In the genomic region with DNA sequence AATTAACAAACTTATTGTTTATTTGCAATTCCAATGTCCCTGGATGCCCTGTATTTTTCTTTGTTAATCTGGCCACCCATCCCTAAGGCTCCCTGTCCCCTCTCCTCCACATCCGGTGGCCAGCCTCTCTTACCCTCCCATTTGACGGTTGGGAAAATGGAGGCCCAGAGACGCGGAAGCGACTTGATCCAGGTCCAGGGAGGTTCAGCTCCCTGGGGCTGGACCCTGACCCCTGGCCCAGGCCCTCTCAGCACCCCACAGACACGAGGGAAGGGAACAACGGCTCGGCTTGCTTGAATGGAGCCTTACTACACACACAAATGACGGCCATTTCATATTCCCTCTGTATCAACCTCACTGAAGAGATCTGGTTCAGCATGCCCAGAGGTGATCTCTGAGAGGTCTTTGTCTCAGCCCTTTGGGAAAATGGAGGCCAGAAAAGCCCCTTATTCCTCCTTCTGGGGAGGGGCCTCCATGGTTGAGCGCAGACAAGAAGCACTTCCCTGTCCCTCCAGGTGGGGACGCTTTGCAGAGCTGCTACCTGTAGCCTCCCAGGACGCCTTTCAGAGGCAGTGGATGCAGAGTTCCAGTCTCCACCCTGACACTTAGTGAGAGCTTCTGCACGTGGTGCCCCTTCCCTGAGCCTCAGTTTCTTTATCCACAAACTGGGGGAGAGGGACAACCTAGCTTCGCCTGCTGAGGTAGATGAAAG, we compare ENCODE assay signal across 23 cellular contexts.
DNase-seq lines count a peak whose midpoint lies in the region; ATAC-seq and TF ChIP-seq lines count a peak whose summit lies in the region.
"Had no signal": no experiment of that assay in that cellular context is flagged by ENCODE, and none has a peak within 500 bp of the region (broad histone marks: within the 10 kb centered on the region; RNA-seq: fewer than 3 reads in every experiment).

No MANE protein-coding gene starts in this region.

- no peak overlapping the region for H3K4me2 ChIP-seq in HCT116 (ENCODE audit: low read length)
- no peak overlapping the region for H3K4me2 ChIP-seq in mesendoderm (ENCODE audit: low read length)

- no peak overlapping the region for H4K5ac ChIP-seq in mesendoderm (ENCODE audit: low read length)

- H2BK5ac ChIP-seq in mesendoderm (ENCODE audit: low read length), result no peak overlapping the region

- no peaks in the 10 kb centered on the region for H3K9me3 ChIP-seq in HCT116 (ENCODE audit: control insufficient read depth in 1 of 2, insufficient read depth in 1 of 2, low read depth in 1 of 2, low read length in 2 of 2)
- no peaks in the 10 kb centered on the region for H3K9me3 ChIP-seq in endodermal cell (ENCODE audit: control insufficient read depth, low read length)
- H3K9me3 ChIP-seq: BE2C, SJSA1 had no signal

- H3K9me3 Mint-ChIP-seq in endodermal cell, result no peaks in the 10 kb centered on the region
- H3K9me3 Mint-ChIP-seq: CD4-positive, CD25-positive, alpha-beta regulatory T cell; HFFc6 had no signal

- ATAC-seq in HCT116 (peak; percentile 45), omental fat pad (ENCODE audit: low FRiP score) (no peak), GM19455 (IDR thresholded peaks at IDR 0.05; ENCODE audit: unreplicated experiment) (no peak)
- ATAC-seq: GM12878 had no signal

- no peak overlapping the region for H3K18ac ChIP-seq in mesendoderm (ENCODE audit: low read length)

- no peaks in the 10 kb centered on the region for H3K36me3 ChIP-seq in HCT116 (ENCODE audit: control insufficient read depth in 1 of 2, insufficient read depth in 2 of 2, low read length in 2 of 2)
- no peaks in the 10 kb centered on the region for H3K36me3 ChIP-seq in endodermal cell (ENCODE audit: control insufficient read depth, insufficient read depth, low read length)
- no peaks in the 10 kb centered on the region for H3K36me3 ChIP-seq in mesendoderm (ENCODE audit: control insufficient read depth, insufficient read depth, low read length)
- H3K36me3 ChIP-seq: BE2C, SJSA1 had no signal

- POLR2A ChIA-PET in HCT116 (lab: Charles Lee), result no interaction called here

- 87 to 91% methylated on average over 9 to 14 of the region's 14 CpGs for WGBS in endodermal cell (ENCODE audit: insufficient coverage in 1 of 2, insufficient read length in 1 of 2), 2 experiments
- no CpG with 5 or more reads among the region's 14 CpGs for WGBS in mesendoderm (ENCODE audit: extremely low coverage, insufficient coverage, low lambda C conversion rate)

- H3K27me3 ChIP-seq in HCT116 (ENCODE audit: insufficient read depth, low read length), result peaks cover 3% of the 10 kb centered on the region; the same call in 1 of the 2 replicates
- H3K27me3 ChIP-seq in endodermal cell (ENCODE audit: control insufficient read depth, insufficient read depth, low read length, poor library complexity, severe bottlenecking), result no peaks in the 10 kb centered on the region
- no peaks in the 10 kb centered on the region for H3K27me3 ChIP-seq in mesendoderm (ENCODE audit: insufficient read depth, low read length, poor library complexity)
- H3K27me3 ChIP-seq: BE2C, SJSA1 had no signal

- no TSS peak for BruUV-seq in HCT116 (replicated peaks; lab: Mats Ljungman, UMichigan)

- H3K27me3 Mint-ChIP-seq in endodermal cell (ENCODE audit: insufficient read depth), result no peaks in the 10 kb centered on the region

- H3K23ac ChIP-seq in mesendoderm (ENCODE audit: low read length), result no peak overlapping the region

- RAD21 ChIA-PET in HCT116 (lab: Charles Lee; ENCODE audit: low non-redundant PET in 1 of 2, low total read pairs in 2 of 2, uncharacterized antibody in 2 of 2, unreplicated experiment in 2 of 2), result no interaction called here

- CTCF ChIA-PET in HCT116 (lab: Charles Lee), result interaction anchor here (1.2 kb wide), 1 partner anchor 281 kb away, joined by 3 read pairs; no protein-coding TSS in a partner anchor

- no peak overlapping the region for H3K27ac Mint-ChIP-seq in endodermal cell
- H3K27ac Mint-ChIP-seq: CD4-positive, CD25-positive, alpha-beta regulatory T cell; HFFc6 had no signal

- H3K4me3 ChIP-seq in HCT116 (replicated peaks in 1 of 2; ENCODE audit: low read depth in 1 of 2, low read length in 2 of 2), result no peak overlapping the region
- H3K4me3 ChIP-seq in endodermal cell (ENCODE audit: low read length), result no peak overlapping the region
- H3K4me3 ChIP-seq in mesendoderm (ENCODE audit: low read length), result no peak overlapping the region
- H3K4me3 ChIP-seq: GM12878, SJSA1 had no signal

- H3K4ac ChIP-seq in mesendoderm (ENCODE audit: low read depth, low read length), result no peak overlapping the region

- TF ChIP-seq POLR2A in HCT116 (IDR thresholded peaks at IDR 0.05; ENCODE audit: borderline replicate concordance, extremely low read depth, insufficient read depth, insufficient read length), result no peak

- no peak overlapping the region for H2BK120ac ChIP-seq in mesendoderm (ENCODE audit: low read depth, low read length)

- no peak overlapping the region for H2BK15ac ChIP-seq in mesendoderm (replicated peaks; ENCODE audit: low read depth)

- no peaks in the 10 kb centered on the region for H3K79me2 ChIP-seq in HCT116 (ENCODE audit: insufficient read depth, low read length)
- no peaks in the 10 kb centered on the region for H3K79me2 ChIP-seq in mesendoderm (ENCODE audit: control insufficient read depth, insufficient read depth, low read length)

- H3K4me1 ChIP-seq in HCT116 (ENCODE audit: control insufficient read depth in 1 of 2, insufficient read depth in 2 of 2, low read length in 2 of 2) (no peaks in the 10 kb centered on the region), endodermal cell (ENCODE audit: control insufficient read depth, insufficient read depth, low read length) (no peaks in the 10 kb centered on the region), mesendoderm (ENCODE audit: control insufficient read depth, low read depth, low read length) (no peaks in the 10 kb centered on the region)
- H3K4me1 ChIP-seq: BE2C, SJSA1 had no signal

- no peaks in the 10 kb centered on the region for H3K79me1 ChIP-seq in mesendoderm (ENCODE audit: low read length)

- no peak overlapping the region for H3K27ac ChIP-seq in HCT116 (ENCODE audit: low read depth, low read length)
- H3K27ac ChIP-seq in endodermal cell (ENCODE audit: low read depth, low read length), result no peak overlapping the region
- H3K27ac ChIP-seq in mesendoderm (ENCODE audit: low read depth, low read length), result no peak overlapping the region
- H3K27ac ChIP-seq: SJSA1 had no signal

- no peaks in the 10 kb centered on the region for H3K36me3 Mint-ChIP-seq in endodermal cell (ENCODE audit: low read depth)
- H3K36me3 Mint-ChIP-seq: CD4-positive, CD25-positive, alpha-beta regulatory T cell had no signal

- no peak overlapping the region for H3K56ac ChIP-seq in mesendoderm (ENCODE audit: low read length)

- no peak overlapping the region for H2AK5ac ChIP-seq in mesendoderm (ENCODE audit: low read length)

- TF ChIP-seq CTCF in GM12872 (IDR thresholded peaks at IDR 0.05; ENCODE audit: insufficient read depth, low read depth, low read length) (0 out of 3 replicates have a peak, but pooled peaks have one; percentile 33), HCT116 (IDR thresholded peaks at IDR 0.05 in 2 of 3, conservative IDR thresholded peaks at IDR 0.05 in 1 of 3; ENCODE audit: borderline replicate concordance in 1 of 3, insufficient read depth in 1 of 3, low read depth in 2 of 3, low read length in 2 of 3) (no peak; a peak in 1 of 6 replicates), endodermal cell (conservative IDR thresholded peaks at IDR 0.05) (peak; percentile 55), omental fat pad (IDR thresholded peaks at IDR 0.05) (no peak)

- H3K9ac ChIP-seq in HCT116 (ENCODE audit: low read length) (no peak overlapping the region), endodermal cell (ENCODE audit: extremely low read depth, low read length, poor library complexity, severe bottlenecking) (no peak overlapping the region), mesendoderm (ENCODE audit: low read length) (no peak overlapping the region)

- no peaks in the 10 kb centered on the region for H4K20me1 ChIP-seq in HCT116 (ENCODE audit: insufficient read depth)

- no peak overlapping the region for H3K4me3 Mint-ChIP-seq in endodermal cell
- H3K4me3 Mint-ChIP-seq: CD4-positive, CD25-positive, alpha-beta regulatory T cell; HFFc6 had no signal

- H3K4me1 Mint-ChIP-seq in endodermal cell, result no peaks in the 10 kb centered on the region

- no peak overlapping the region for H2AFZ ChIP-seq in HCT116 (ENCODE audit: low read depth, low read length, poor library complexity, severe bottlenecking)

- TF ChIP-seq RAD21 in HCT116 (IDR thresholded peaks at IDR 0.05; ENCODE audit: low read depth), result no peak

- no peak for DNase-seq in HCT116 (ENCODE audit: low read depth, low spot score)
- peak; percentile 70 for DNase-seq in endodermal cell
- peak; percentile 14 for DNase-seq in mesendoderm
- no peak for DNase-seq in omental fat pad (ENCODE audit: low spot score)
- DNase-seq in SKM-1 treated with dmso at 0.1 percent for 144 hours (lab: John Stamatoyannopoulos, UW; ENCODE audit: unreplicated experiment), result no peak
- no peak for DNase-seq in activated CD4-positive, alpha-beta T cell treated with anti-CD3 and anti-CD28 coated beads, Interleukin-2, amount 50 U/mL, for 4 hours
- DNase-seq: ACHN; BE2C; CD4-positive, CD25-positive, alpha-beta regulatory T cell; HFFc6; KBM-7; MV-4-11; NCI-H1105; NCI-H1436 treated with DMSO at 0.1 percent for 48 hours; NCI-H187 treated with DMSO at 0.1 percent for 48 hours; NCI-H2107; NCI-H82; Right ventricle myocardium superior; RPMI8226 had no signal

- no peaks in the 10 kb centered on the region for H3K9me2 ChIP-seq in HCT116 (ENCODE audit: insufficient read depth)

- intact Hi-C loops in HCT116 (cut with micrococcal nuclease), result loop anchor here (10.0 kb wide), 1 partner anchor 281 kb away; no protein-coding TSS in a partner anchor

- H4K8ac ChIP-seq in mesendoderm (ENCODE audit: low read depth, low read length), result no peak overlapping the region

TF ChIP-seq in HCT116, 20 proteins besides CTCF, POLR2A, EP300 and RAD21 (continues in another document):
- TF ChIP-seq YY1 (IDR thresholded peaks at IDR 0.05; ENCODE audit: extremely low read depth, insufficient replicate concordance, low read depth, low read length) (no peak), JUND (IDR thresholded peaks at IDR 0.05) (no peak), EGR1 (IDR thresholded peaks at IDR 0.05; ENCODE audit: low read depth) (no peak), EZH2 (IDR thresholded peaks at IDR 0.05) (no peak), SIN3A (IDR thresholded peaks at IDR 0.05; ENCODE audit: low read depth) (no peak), SRF (IDR thresholded peaks at IDR 0.05; ENCODE audit: low read depth) (no peak), TCF7L2 (IDR thresholded peaks at IDR 0.05; ENCODE audit: borderline replicate concordance, extremely low read depth, insufficient read depth, insufficient read length) (no peak), SP1 (IDR thresholded peaks at IDR 0.05; ENCODE audit: low read depth) (no peak), FOSL1 (IDR thresholded peaks at IDR 0.05; ENCODE audit: low read depth) (no peak)

Comparison
In these comparisons a context has a peak if more than half of its experiments do, and no peak if none do; other contexts are left out.
1. CTCF ChIP-seq: peak in GM12872 (single experiment) and endodermal cell (single experiment); none in HCT116 (0 of 3) and omental fat pad (0 of 3).
2. DNase-seq: peak in endodermal cell (single experiment) and mesendoderm (single experiment); none in HCT116 (single experiment), omental fat pad (single experiment), SKM-1 treated with dmso at 0.1 percent for 144 hours (single experiment) and activated CD4-positive, alpha-beta T cell treated with anti-CD3 and anti-CD28 coated beads, Interleukin-2, amount 50 U/mL, for 4 hours (0 of 2).